In genomic region chr11:95345243-95345642, GRCh38 we compare ENCODE assay signal across 28 cellular contexts.
A peak's percentile ranks its signal among the peaks of the same experiment; 100 is the strongest.
DNase-seq lines count a peak whose midpoint lies in the region; ATAC-seq and TF ChIP-seq lines count a peak whose summit lies in the region.
"Had no signal": no experiment of that assay in that cellular context is flagged by ENCODE, and none has a peak within 500 bp of the region (broad histone marks: within the 10 kb centered on the region; RNA-seq: fewer than 3 reads in every experiment).

No MANE protein-coding gene starts in this region.

- POLR2A ChIA-PET in activated CD4-positive, alpha-beta T cell treated with anti-CD3 and anti-CD28 coated beads, Interleukin-2, amount 10 ng/mL, durations not matched to agents 7 days and 5 days (lab: Charles Lee) = no interaction called here

- H3K27me3 Mint-ChIP-seq in activated CD4-positive, alpha-beta T cell treated with anti-CD3 and anti-CD28 coated beads, Interleukin-2, amount 10 ng/mL, durations not matched to agents 7 days and 5 days = peaks cover 2% of the 10 kb centered on the region
- no peaks in the 10 kb centered on the region for H3K27me3 Mint-ChIP-seq in stimulated activated naive CD8-positive, alpha-beta T cell treated with anti-CD3 and anti-CD28 coated beads, Interleukin-15, amount 100 ng/mL, for 72 hours
- H3K27me3 Mint-ChIP-seq: B cell, memory B cell had no signal

- DNase-seq in activated CD4-positive, alpha-beta T cell treated with anti-CD3 and anti-CD28 coated beads, Interleukin-2, amount 10 ng/mL, durations not matched to agents 7 days and 5 days = no peak
- no peak for DNase-seq in activated CD4-positive, alpha-beta T cell treated with anti-CD3 and anti-CD28 coated beads for 1 hour
- no peak for DNase-seq in RWPE2 (ENCODE audit: low spot score)
- DNase-seq in epithelial cell of esophagus (ENCODE audit: low read depth) = peak; percentile 92
- no peak for DNase-seq in stimulated activated naive CD8-positive, alpha-beta T cell treated with anti-CD3 and anti-CD28 coated beads, Interleukin-15, amount 100 ng/mL, for 72 hours
- no peak for DNase-seq in brain microvascular endothelial cell
- no peak for DNase-seq in RKO (ENCODE audit: low spot score)
- no peak for DNase-seq in AG08396 (ENCODE audit: low spot score)
- DNase-seq: amygdala; CD8-positive, alpha-beta memory T cell; DMS153; hippocampal formation; NCI-H1048; NCI-H1694 treated with DMSO at 0.1 percent for 48 hours; NCI-H510A treated with DMSO at 0.1 percent for 48 hours; OCI-M1; small intestine; T-helper 17 cell; tibial artery had no signal

- peaks cover 13% of the 10 kb centered on the region for H3K36me3 Mint-ChIP-seq in activated CD4-positive, alpha-beta T cell treated with anti-CD3 and anti-CD28 coated beads, Interleukin-2, amount 10 ng/mL, durations not matched to agents 7 days and 5 days (ENCODE audit: low read depth)

- H3K36me3 ChIP-seq in RWPE2 (ENCODE audit: low read depth) = no peaks in the 10 kb centered on the region
- no peaks in the 10 kb centered on the region for H3K36me3 ChIP-seq in brain microvascular endothelial cell (replicated peaks)
- H3K36me3 ChIP-seq: tibial artery, vagina had no signal

- H3K4me3 ChIP-seq in RWPE2 (ENCODE audit: severe bottlenecking) = no peak overlapping the region
- H3K4me3 ChIP-seq in epithelial cell of esophagus (ENCODE audit: low read length) = no peak overlapping the region
- no peak overlapping the region for H3K4me3 ChIP-seq in brain microvascular endothelial cell (ENCODE audit: low read depth, low read length)
- H3K4me3 ChIP-seq: GM12878, tibial artery, vagina had no signal

- TF ChIP-seq CTCF in RWPE2 (IDR thresholded peaks at IDR 0.05; ENCODE audit: poor library complexity, severe bottlenecking) (no peak), epithelial cell of esophagus (IDR thresholded peaks at IDR 0.05; ENCODE audit: insufficient read depth, low read depth, low read length, missing control alignments) (no peak), brain microvascular endothelial cell (IDR thresholded peaks at IDR 0.05; ENCODE audit: low read depth, low read length, missing control alignments) (no peak)

- H3K9me3 ChIP-seq in RWPE2 (ENCODE audit: severe bottlenecking) = no peaks in the 10 kb centered on the region
- H3K9me3 ChIP-seq: tibial artery, vagina had no signal

- peak overlapping the region; percentile 77 for H3K27ac Mint-ChIP-seq in activated CD4-positive, alpha-beta T cell treated with anti-CD3 and anti-CD28 coated beads, Interleukin-2, amount 10 ng/mL, durations not matched to agents 7 days and 5 days
- peak overlapping the region; percentile 36 to 69 for H3K27ac Mint-ChIP-seq in stimulated activated naive CD8-positive, alpha-beta T cell treated with anti-CD3 and anti-CD28 coated beads, Interleukin-15, amount 100 ng/mL, for 72 hours
- H3K27ac Mint-ChIP-seq: B cell; CD8-positive, alpha-beta memory T cell; memory B cell; T-helper 17 cell had no signal

- peaks cover 28% of the 10 kb centered on the region for H3K9me3 Mint-ChIP-seq in activated CD4-positive, alpha-beta T cell treated with anti-CD3 and anti-CD28 coated beads, Interleukin-2, amount 10 ng/mL, durations not matched to agents 7 days and 5 days
- peaks cover 18 to 19% of the 10 kb centered on the region in 2 donors for H3K9me3 Mint-ChIP-seq in stimulated activated naive CD8-positive, alpha-beta T cell treated with anti-CD3 and anti-CD28 coated beads, Interleukin-15, amount 100 ng/mL, for 72 hours

- H3K4me3 Mint-ChIP-seq in activated CD4-positive, alpha-beta T cell treated with anti-CD3 and anti-CD28 coated beads, Interleukin-2, amount 10 ng/mL, durations not matched to agents 7 days and 5 days = no peak overlapping the region
- H3K4me3 Mint-ChIP-seq in stimulated activated naive CD8-positive, alpha-beta T cell treated with anti-CD3 and anti-CD28 coated beads, Interleukin-15, amount 100 ng/mL, for 72 hours = peak overlapping the region; percentile 27 to 50
- H3K4me3 Mint-ChIP-seq: activated naive CD4-positive, alpha-beta T cell treated with anti-CD3 and anti-CD28 coated beads for 36 hours; B cell; CD8-positive, alpha-beta memory T cell; memory B cell; neural crest cell; T-helper 17 cell had no signal

- CTCF ChIA-PET in activated CD4-positive, alpha-beta T cell treated with anti-CD3 and anti-CD28 coated beads, Interleukin-2, amount 10 ng/mL, durations not matched to agents 7 days and 5 days (lab: Charles Lee) = interaction anchor here (1.5 kb wide), 1 partner anchor 190 kb away, joined by 3 read pairs; no protein-coding TSS in a partner anchor

- peak; percentile 38; the same call in 1 of the 3 replicates for ATAC-seq in RWPE2 (ENCODE audit: low read depth)
- ATAC-seq in stimulated activated naive CD8-positive, alpha-beta T cell treated with anti-CD3 and anti-CD28 coated beads, Interleukin-15, amount 100 ng/mL, for 72 hours = no peak
- ATAC-seq: Right ventricle myocardium inferior, SK-N-SH treated with all-trans-retinoic acid at 6 μM for 48 hours, T-helper 17 cell had no signal

- in situ Hi-C loops in brain microvascular endothelial cell (cut with HindIII; ENCODE audit: low pct_ligation_motif_present, low sequenced_read_pairs) = no loop called here

- no peak overlapping the region for H3K27ac ChIP-seq in RWPE2 (ENCODE audit: poor library complexity, severe bottlenecking)
- H3K27ac ChIP-seq in brain microvascular endothelial cell = no peak overlapping the region
- H3K27ac ChIP-seq: parathyroid adenoma, tibial artery, vagina had no signal

- no peaks in the 10 kb centered on the region for H3K27me3 ChIP-seq in RWPE2 (ENCODE audit: insufficient read depth, poor library complexity, severe bottlenecking)
- no peaks in the 10 kb centered on the region for H3K27me3 ChIP-seq in brain microvascular endothelial cell (replicated peaks)
- H3K27me3 ChIP-seq: tibial artery, vagina had no signal

- no peaks in the 10 kb centered on the region for H3K4me1 ChIP-seq in RWPE2 (ENCODE audit: insufficient read depth, poor library complexity, severe bottlenecking)

- H3K4me1 Mint-ChIP-seq in activated CD4-positive, alpha-beta T cell treated with anti-CD3 and anti-CD28 coated beads, Interleukin-2, amount 10 ng/mL, durations not matched to agents 7 days and 5 days = peaks cover 33% of the 10 kb centered on the region
- peaks cover 56% of the 10 kb centered on the region for H3K4me1 Mint-ChIP-seq in stimulated activated naive CD8-positive, alpha-beta T cell treated with anti-CD3 and anti-CD28 coated beads, Interleukin-15, amount 100 ng/mL, for 72 hours
- H3K4me1 Mint-ChIP-seq: B cell, memory B cell, T-helper 17 cell had no signal
